ENCODE assay signal across 20 cellular contexts in the genomic region with DNA sequence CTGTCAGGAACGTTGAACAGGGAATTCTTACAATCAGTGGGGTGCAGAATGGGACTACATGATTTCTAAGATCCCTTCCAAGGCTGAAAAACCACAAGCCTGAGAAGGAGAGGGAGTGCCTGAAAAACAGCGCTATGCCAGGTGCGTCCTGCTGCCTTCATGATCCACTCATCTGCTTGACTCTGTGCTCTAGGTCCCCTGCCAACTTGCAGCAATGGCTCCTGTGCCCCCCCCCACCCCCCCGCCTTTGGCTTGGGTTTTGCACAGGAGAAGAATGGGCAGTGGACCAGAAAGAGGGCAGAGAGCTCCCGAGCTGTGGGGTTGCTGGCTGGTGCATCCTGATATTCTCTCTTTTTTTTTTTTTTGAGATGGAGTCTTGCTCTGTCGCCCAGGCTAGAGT. TPM values are rescaled to one million over a fixed set of nuclear protein-coding genes. Genes with fewer than 3 reads are reported as not detected.
DNase-seq lines count a peak whose midpoint lies in the region; ATAC-seq, FAIRE-seq and TF ChIP-seq lines count a peak whose summit lies in the region.
"Had no signal": no experiment of that assay in that cellular context is flagged by ENCODE, and none has a peak within 500 bp of the region (broad histone marks: within the 10 kb centered on the region; RNA-seq: fewer than 3 reads in every experiment).

No MANE protein-coding gene starts in this region.

- H3K9me3 ChIP-seq in Loucy (ENCODE audit: insufficient read depth, low read depth, low read length) (no peaks in the 10 kb centered on the region), kidney (ENCODE audit: control insufficient read depth in 1 of 2, low read length in 2 of 2) (no peaks in the 10 kb centered on the region)

- FAIRE-seq in kidney (lab: Jason Lieb, UNC): no peak
- FAIRE-seq: GM12878, GM18507, H54 had no signal

- H3K27me3 Mint-ChIP-seq in stimulated activated naive B cell treated with anti-CD40 and anti-IgM and Interleukin-4, amounts not matched to agents 10 μg/mL and 1 μg/mL and 100 μg/mL, for 72 hours: peaks cover 12% of the 10 kb centered on the region in 2 donors

- DNase-seq in DMS79 treated with DMSO at 0.1 percent for 48 hours (lab: John Stamatoyannopoulos, UW) (peak; percentile 20), DMS79 (lab: John Stamatoyannopoulos, UW) (no peak), fibroblast of peridontal ligament (ENCODE audit: extremely low read depth) (peak; percentile 11), kidney (no peak), midbrain (lab: John Stamatoyannopoulos, UW) (no peak), mucosa of gallbladder (ENCODE audit: low spot score) (no peak)
- no peak for DNase-seq in stimulated activated naive B cell treated with anti-CD40 and anti-IgM and Interleukin-4, amounts not matched to agents 10 μg/mL and 1 μg/mL and 100 μg/mL, for 72 hours
- DNase-seq: 8988T; AML-193; CD4-positive, alpha-beta memory T cell; DMS53; GM23248 had no signal

- H4K20me1 ChIP-seq in Loucy (ENCODE audit: insufficient read depth, low read length, poor library complexity, severe bottlenecking): no peaks in the 10 kb centered on the region

- no peaks in the 10 kb centered on the region for H3K27me3 ChIP-seq in Loucy (ENCODE audit: insufficient read depth, low read length, poor library complexity, severe bottlenecking)

- no peak for ATAC-seq in stimulated activated naive B cell treated with anti-CD40 and anti-IgM and Interleukin-4, amounts not matched to agents 10 μg/mL and 1 μg/mL and 100 μg/mL, for 72 hours (replicated peaks)
- ATAC-seq: GM12878, HCT116 had no signal

- peaks cover 13 to 16% of the 10 kb centered on the region in 2 donors for H3K4me1 Mint-ChIP-seq in stimulated activated naive B cell treated with anti-CD40 and anti-IgM and Interleukin-4, amounts not matched to agents 10 μg/mL and 1 μg/mL and 100 μg/mL, for 72 hours

- no peak overlapping the region for H3K9ac ChIP-seq in Loucy (ENCODE audit: low read depth, low read length, poor library complexity, severe bottlenecking)
- H3K9ac ChIP-seq in kidney (ENCODE audit: low read length in 2 of 2): no peak overlapping the region
- H3K9ac ChIP-seq: GM23248 had no signal

- H3K4me3 ChIP-seq in Loucy (ENCODE audit: low read length, poor library complexity, severe bottlenecking): no peak overlapping the region
- H3K4me3 ChIP-seq in kidney (ENCODE audit: low read length in 2 of 2): no peak overlapping the region
- H3K4me3 ChIP-seq: GM12878, GM23248 had no signal

- H3K4me1 ChIP-seq in Loucy (ENCODE audit: insufficient read depth, low read length, poor library complexity, severe bottlenecking): no peaks in the 10 kb centered on the region
- no peaks in the 10 kb centered on the region for H3K4me1 ChIP-seq in kidney (ENCODE audit: control insufficient read depth in 1 of 2, insufficient read depth in 1 of 2, low read depth in 1 of 2, low read length in 2 of 2)

- H3K4me3 Mint-ChIP-seq in stimulated activated naive B cell treated with anti-CD40 and anti-IgM and Interleukin-4, amounts not matched to agents 10 μg/mL and 1 μg/mL and 100 μg/mL, for 72 hours: no peak overlapping the region
- H3K4me3 Mint-ChIP-seq: CD4-positive, alpha-beta memory T cell had no signal

- H3K9me2 ChIP-seq in Loucy (replicated peaks; ENCODE audit: low read depth, low read length): no peaks in the 10 kb centered on the region

- TF ChIP-seq CTCF in Loucy (conservative IDR thresholded peaks at IDR 0.05; ENCODE audit: low read length): no peak
- no peak for TF ChIP-seq CTCF in kidney (IDR thresholded peaks at IDR 0.05; ENCODE audit: borderline replicate concordance, extremely low read depth, insufficient read depth)

- no peak overlapping the region for H3K4me2 ChIP-seq in Loucy (ENCODE audit: low read depth, low read length, poor library complexity, severe bottlenecking)

- H3K79me2 ChIP-seq in Loucy (ENCODE audit: insufficient read depth, low read length): no peaks in the 10 kb centered on the region

- no peaks in the 10 kb centered on the region for H3F3A ChIP-seq in Loucy (ENCODE audit: low read depth)

- no peak overlapping the region for H3K27ac ChIP-seq in kidney (ENCODE audit: low read depth in 2 of 2, low read length in 2 of 2)
- H3K27ac ChIP-seq: C4-2B, GM23248, HL-60 had no signal

- H3K27ac Mint-ChIP-seq in stimulated activated naive B cell treated with anti-CD40 and anti-IgM and Interleukin-4, amounts not matched to agents 10 μg/mL and 1 μg/mL and 100 μg/mL, for 72 hours: peak overlapping the region; percentile 56

- intact Hi-C loops in kidney (cut with DNase I): no loop called here

- H3K36me3 Mint-ChIP-seq in stimulated activated naive B cell treated with anti-CD40 and anti-IgM and Interleukin-4, amounts not matched to agents 10 μg/mL and 1 μg/mL and 100 μg/mL, for 72 hours: no peaks in the 10 kb centered on the region
- H3K36me3 Mint-ChIP-seq: CD4-positive, alpha-beta memory T cell had no signal

- H3K36me3 ChIP-seq in Loucy (ENCODE audit: insufficient read depth, low read length) (no peaks in the 10 kb centered on the region), kidney (ENCODE audit: control insufficient read depth in 1 of 2, insufficient read depth in 2 of 2, low read length in 2 of 2) (no peaks in the 10 kb centered on the region)

- no peaks in the 10 kb centered on the region for H3K9me3 Mint-ChIP-seq in stimulated activated naive B cell treated with anti-CD40 and anti-IgM and Interleukin-4, amounts not matched to agents 10 μg/mL and 1 μg/mL and 100 μg/mL, for 72 hours
- H3K9me3 Mint-ChIP-seq: CD4-positive, alpha-beta memory T cell had no signal

- peak overlapping the region; percentile 67; the same call in 1 of the 2 replicates for H2AFZ ChIP-seq in Loucy (ENCODE audit: low read length)
- H2AFZ ChIP-seq: GM23248 had no signal

RNA-seq across cellular contexts. Expression of a gene that starts 5.9 kb away (rescaled TPM):
- not detected for total RNA-seq in kidney
- polyA plus RNA-seq in kidney (ENCODE audit: insufficient read depth, low read depth, low replicate concordance): not detected
- total RNA-seq in mucosa of gallbladder: not detected
- total RNA-seq: CD4-positive, alpha-beta memory T cell; G401; GM12878; GM23248 had no signal
- polyA plus RNA-seq: CD4-positive, alpha-beta memory T cell; GM12878; GM23248 had no signal

RNA-seq across cellular contexts. Expression of a gene that starts 49.1 kb away (rescaled TPM):
- 6.4 TPM for total RNA-seq in kidney
- 9.0 TPM for polyA plus RNA-seq in kidney (ENCODE audit: insufficient read depth, low read depth, low replicate concordance)
- 8.8 TPM for total RNA-seq in mucosa of gallbladder
- polyA plus RNA-seq: CD4-positive, alpha-beta memory T cell had no signal

Comparison
In these comparisons a context has a peak if more than half of its experiments do, and no peak if none do; other contexts are left out.
1. DNase-seq: peak in DMS79 treated with DMSO at 0.1 percent for 48 hours (single experiment) and fibroblast of peridontal ligament (single experiment); none in DMS79 (single experiment), stimulated activated naive B cell treated with anti-CD40 and anti-IgM and Interleukin-4, amounts not matched to agents 10 μg/mL and 1 μg/mL and 100 μg/mL, for 72 hours (single experiment), kidney (single experiment), midbrain (single experiment) and mucosa of gallbladder (single experiment).